2 cellular contexts compared by ENCODE assay signal in genomic region chr17:82655038-82655479, GRCh38.
TF ChIP-seq lines count a peak whose summit lies in the region.

No MANE protein-coding gene starts in this region.

TF ChIP-seq in K562, 482 proteins besides CTCF, POLR2A, EP300 and RAD21:
- TF ChIP-seq ZNF561 (CRISPR knock-in tag; conservative IDR thresholded peaks at IDR 0.05) (no peak), HNRNPL (IDR thresholded peaks at IDR 0.05; ENCODE audit: low read depth, low read length) (no peak), ILF3 (IDR thresholded peaks at IDR 0.05; ENCODE audit: borderline replicate concordance) (no peak), MLX (CRISPR knock-in tag; conservative IDR thresholded peaks at IDR 0.05) (no peak), MYC (IDR thresholded peaks at IDR 0.05; ENCODE audit: low read depth, low read length) (no peak), MYC (CRISPR knock-in tag; IDR thresholded peaks at IDR 0.05; ENCODE audit: borderline replicate concordance, low read depth) (no peak), MCM5 (IDR thresholded peaks at IDR 0.05; ENCODE audit: low read depth) (no peak), POU5F1 (IDR thresholded peaks at IDR 0.05; ENCODE audit: borderline replicate concordance, low read depth, low read length, partially characterized antibody) (no peak), EGR1 (conservative IDR thresholded peaks at IDR 0.05) (no peak), ESRRB (CRISPR knock-in tag; IDR thresholded peaks at IDR 0.05; ENCODE audit: borderline replicate concordance) (no peak), JUNB (CRISPR knock-in tag; conservative IDR thresholded peaks at IDR 0.05) (no peak), NCOA4 (IDR thresholded peaks at IDR 0.05; ENCODE audit: partially characterized antibody) (no peak), PHF21A (IDR thresholded peaks at IDR 0.05; ENCODE audit: borderline replicate concordance, low read depth) (no peak), KDM2B (CRISPR knock-in tag; IDR thresholded peaks at IDR 0.05) (no peak), MTA3 (IDR thresholded peaks at IDR 0.05; ENCODE audit: borderline replicate concordance) (no peak), PPARD (CRISPR knock-in tag; IDR thresholded peaks at IDR 0.05) (no peak)

TF ChIP-seq in HepG2, 621 proteins besides CTCF, POLR2A, EP300 and RAD21:
- TF ChIP-seq ZNF501 (CRISPR knock-in tag; IDR thresholded peaks at IDR 0.05) = 0 out of 2 replicates have a peak, but pooled peaks have one; percentile 64
- TF ChIP-seq HDAC1 (CRISPR knock-in tag; IDR thresholded peaks at IDR 0.05) = 0 out of 2 replicates have a peak, but pooled peaks have one; percentile 27
- TF ChIP-seq ZFY (CRISPR knock-in tag; IDR thresholded peaks at IDR 0.05) = peak; percentile 29; the same call in 1 of the 2 replicates
- TF ChIP-seq PAXIP1 (CRISPR knock-in tag; conservative IDR thresholded peaks at IDR 0.05) = 0 out of 2 replicates have a peak, but pooled peaks have one; percentile 1
- peak; percentile 20; the same call in 1 of the 2 replicates for TF ChIP-seq ETV5 (CRISPR knock-in tag; IDR thresholded peaks at IDR 0.05; ENCODE audit: borderline replicate concordance)
- TF ChIP-seq ELF3 (CRISPR knock-in tag; IDR thresholded peaks at IDR 0.05) = peak; percentile 73
- TF ChIP-seq KMT2A (CRISPR knock-in tag; IDR thresholded peaks at IDR 0.05) = no peak
- no peak for TF ChIP-seq MAX (IDR thresholded peaks at IDR 0.05)
- TF ChIP-seq ZNF263 (CRISPR knock-in tag; IDR thresholded peaks at IDR 0.05) = peak; percentile 85
- no peak for TF ChIP-seq NFE2L2 (IDR thresholded peaks at IDR 0.05; ENCODE audit: low read length)
- TF ChIP-seq GABPA (IDR thresholded peaks at IDR 0.05; ENCODE audit: low read depth, low read length) = no peak
- 0 out of 2 replicates have a peak, but pooled peaks have one; percentile 20 for TF ChIP-seq GABPA (CRISPR knock-in tag; IDR thresholded peaks at IDR 0.05; ENCODE audit: low read depth)
- no peak for TF ChIP-seq HNRNPK (IDR thresholded peaks at IDR 0.05; ENCODE audit: low read depth, low read length, poor library complexity, severe bottlenecking)
